29 cellular contexts compared by ENCODE assay signal in genomic region chr14:82159624-82160023, GRCh38.
"Had no signal": no experiment of that assay in that cellular context is flagged by ENCODE, and none has a peak within 500 bp of the region (broad histone marks: within the 10 kb centered on the region; RNA-seq: fewer than 3 reads in every experiment).

No MANE protein-coding gene starts in this region.

- H3K36me3 ChIP-seq: left ventricle myocardium inferior, pancreas, prostate gland, suprapubic skin, thoracic aorta, tibial artery, upper lobe of right lung, uterus had no signal

- H3K4me1 ChIP-seq: left ventricle myocardium inferior, pancreas, prostate gland, suprapubic skin, tibial artery, upper lobe of right lung, uterus had no signal

- FAIRE-seq: pancreas had no signal

- H3K27ac Mint-ChIP-seq: memory B cell; naive thymus-derived CD4-positive, alpha-beta T cell; natural killer cell treated with Interleukin-12 subunit alpha and Interleukin-12 subunit beta and Interleukin-15 and Interleukin-18, amount 100 ng/mL, for 72 hours; stimulated activated effector memory CD8-positive, alpha-beta T cell treated with anti-CD3 and anti-CD28 coated beads, Interleukin-12 subunit alpha, Interleukin-12 subunit beta, amount 100 ng/mL, for 72 hours; stimulated activated naive CD8-positive, alpha-beta T cell treated with anti-CD3 and anti-CD28 coated beads, Interleukin-15, Interleukin-2, amounts not matched to agents 100 ng/mL and 50 ng/mL, for 24 hours had no signal

- H3K9me3 ChIP-seq: prostate gland, suprapubic skin, thoracic aorta, tibial artery, upper lobe of right lung, uterus had no signal

- H3K27me3 ChIP-seq: pancreas, suprapubic skin, tibial artery, upper lobe of right lung, uterus had no signal

- H3K36me3 Mint-ChIP-seq: memory B cell; naive thymus-derived CD4-positive, alpha-beta T cell; natural killer cell treated with Interleukin-12 subunit alpha and Interleukin-12 subunit beta and Interleukin-15 and Interleukin-18, amount 100 ng/mL, for 72 hours; stimulated activated effector memory CD8-positive, alpha-beta T cell treated with anti-CD3 and anti-CD28 coated beads, Interleukin-12 subunit alpha, Interleukin-12 subunit beta, amount 100 ng/mL, for 72 hours had no signal

- H3K4me1 Mint-ChIP-seq: memory B cell; naive thymus-derived CD4-positive, alpha-beta T cell; neural crest cell; stimulated activated effector memory CD8-positive, alpha-beta T cell treated with anti-CD3 and anti-CD28 coated beads, Interleukin-12 subunit alpha, Interleukin-12 subunit beta, amount 100 ng/mL, for 72 hours had no signal

- H3K27me3 Mint-ChIP-seq: memory B cell; naive thymus-derived CD4-positive, alpha-beta T cell; natural killer cell treated with Interleukin-12 subunit alpha and Interleukin-12 subunit beta and Interleukin-15 and Interleukin-18, amount 100 ng/mL, for 72 hours; stimulated activated naive CD8-positive, alpha-beta T cell treated with anti-CD3 and anti-CD28 coated beads, Interleukin-15, Interleukin-2, amounts not matched to agents 100 ng/mL and 50 ng/mL, for 24 hours had no signal

- DNase-seq: islet precursor cell; left ventricle myocardium inferior; midbrain; mucosa of descending colon; naive thymus-derived CD4-positive, alpha-beta T cell; nucleus accumbens; pancreas; posterior cingulate gyrus; retina; right cardiac atrium; stimulated activated CD4-positive, alpha-beta T cell treated with anti-CD3 and anti-CD28 coated beads, Interleukin-12 subunit alpha, Interleukin-12 subunit beta, amount 100 ng/mL, for 4 hours; stimulated activated CD4-positive, alpha-beta T cell treated with anti-CD3 and anti-CD28 coated beads, Interleukin-15, amount 100 ng/mL, for 24 hours; stimulated activated CD4-positive, alpha-beta T cell treated with anti-CD3 and anti-CD28 coated beads, Interleukin-2, amount 100 ng/mL, for 24 hours; stimulated activated CD4-positive, alpha-beta T cell treated with anti-CD3 and anti-CD28 coated beads, Interleukin-4, amount 100 ng/mL, for 24 hours; stimulated activated naive CD4-positive, alpha-beta T cell; tibial artery; trophoblast cell; upper lobe of right lung; uterus had no signal

- H3K4me3 Mint-ChIP-seq: memory B cell; naive thymus-derived CD4-positive, alpha-beta T cell; natural killer cell treated with Interleukin-12 subunit alpha and Interleukin-12 subunit beta and Interleukin-15 and Interleukin-18, amount 100 ng/mL, for 72 hours; neural crest cell; stimulated activated effector memory CD8-positive, alpha-beta T cell treated with anti-CD3 and anti-CD28 coated beads, Interleukin-12 subunit alpha, Interleukin-12 subunit beta, amount 100 ng/mL, for 72 hours; stimulated activated naive CD8-positive, alpha-beta T cell treated with anti-CD3 and anti-CD28 coated beads, Interleukin-15, Interleukin-2, amounts not matched to agents 100 ng/mL and 50 ng/mL, for 24 hours had no signal

- H3K27ac ChIP-seq: left ventricle myocardium inferior, pancreas, prostate gland, skin epidermis, suprapubic skin, thoracic aorta, tibial artery, upper lobe of right lung, uterus had no signal

- ATAC-seq: mucosa of descending colon; naive thymus-derived CD4-positive, alpha-beta T cell; natural killer cell treated with Interleukin-12 subunit alpha and Interleukin-12 subunit beta and Interleukin-15 and Interleukin-18, amount 100 ng/mL, for 72 hours; pancreas; right cardiac atrium; sciatic nerve; stimulated activated effector memory CD8-positive, alpha-beta T cell treated with anti-CD3 and anti-CD28 coated beads, Interleukin-12 subunit alpha, Interleukin-12 subunit beta, amount 100 ng/mL, for 72 hours; upper lobe of right lung had no signal

- H3K4me3 ChIP-seq: left ventricle myocardium inferior, mucosa of descending colon, pancreas, prostate gland, skin epidermis, suprapubic skin, thoracic aorta, tibial artery, upper lobe of right lung, uterus had no signal
